Comparison of ENCODE assay signal across 7 cellular contexts in the genomic region with DNA sequence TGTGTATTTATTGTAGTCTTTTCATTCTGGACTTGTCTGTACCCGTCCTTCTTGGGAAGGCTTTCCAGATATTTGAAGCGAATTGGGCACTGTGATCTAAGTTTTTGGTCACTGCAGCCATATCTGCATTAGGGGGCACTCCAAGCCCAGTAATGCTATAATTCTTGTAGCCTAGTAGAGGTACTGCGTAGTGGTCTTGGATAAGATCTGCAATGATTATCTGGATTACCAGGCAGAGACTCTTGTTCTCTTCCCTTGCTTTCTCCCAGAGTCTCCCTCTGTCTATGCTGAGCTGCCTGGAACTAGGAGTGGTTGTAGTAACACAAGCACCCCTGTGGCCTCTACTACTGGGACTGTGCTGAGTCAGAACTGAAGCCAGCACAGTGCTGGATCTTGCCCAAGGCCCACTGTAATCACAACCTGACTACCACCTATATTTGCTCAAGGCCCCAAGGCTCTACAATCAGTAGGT. TPM values are rescaled to one million over a fixed set of nuclear protein-coding genes. Genes with fewer than 3 reads are reported as not detected.
DNase-seq lines count a peak whose midpoint lies in the region; ATAC-seq and TF ChIP-seq lines count a peak whose summit lies in the region.

No MANE protein-coding gene starts in this region.

- H3K4me3 ChIP-seq in IMR-90 (ENCODE audit: insufficient read depth, low read depth, low read length): no peak overlapping the region
- H3K4me3 ChIP-seq in cardiac muscle cell: no peak overlapping the region
- H3K4me3 ChIP-seq in smooth muscle cell: no peak overlapping the region

- dilution Hi-C loops in IMR-90 (cut with HindIII; ENCODE audit: low sequenced_read_pairs, unreplicated experiment): no loop called here

- peak overlapping the region; percentile 52 for H2AK9ac ChIP-seq in IMR-90 (replicated peaks; ENCODE audit: low read depth, low read length, poor library complexity)

- H3K23ac ChIP-seq in IMR-90 (ENCODE audit: low read depth, low read length): 0 out of 2 replicates have a peak overlapping the region, but pooled peaks have one; percentile 24

- H3K27ac Mint-ChIP-seq in activated T-cell treated with anti-CD3 and anti-CD28 coated beads, Interleukin-2, amount 50 U/mL, for 72 hours: no peak overlapping the region

- peaks cover 0 to 2% of the 10 kb centered on the region in 2 donors for H3K9me3 Mint-ChIP-seq in activated T-cell treated with anti-CD3 and anti-CD28 coated beads, Interleukin-2, amount 50 U/mL, for 72 hours

- peak; percentile 38; the same call in 1 of the 2 replicates for TF ChIP-seq CTCF in GM12874 (IDR thresholded peaks at IDR 0.05; ENCODE audit: insufficient read depth, low read depth, low read length)
- peak; percentile 53 for TF ChIP-seq CTCF in IMR-90 (conservative IDR thresholded peaks at IDR 0.05; ENCODE audit: low read depth, low read length)
- TF ChIP-seq CTCF in cardiac muscle cell (IDR thresholded peaks at IDR 0.05; ENCODE audit: low read depth, low read length): peak; percentile 47
- peak; percentile 37 for TF ChIP-seq CTCF in smooth muscle cell (IDR thresholded peaks at IDR 0.05; ENCODE audit: borderline replicate concordance, insufficient read depth, poor library complexity, severe bottlenecking)

- peaks cover 3% of the 10 kb centered on the region; the same call in 1 of the 2 replicates for H3K4me1 ChIP-seq in IMR-90 (ENCODE audit: control insufficient read depth, insufficient read depth, low read length)
- H3K4me1 ChIP-seq in cardiac muscle cell (ENCODE audit: low read depth): no peaks in the 10 kb centered on the region
- H3K4me1 ChIP-seq in smooth muscle cell (ENCODE audit: low read depth): no peaks in the 10 kb centered on the region

- H3K9ac ChIP-seq in IMR-90 (ENCODE audit: low read depth, low read length) (no peak overlapping the region), smooth muscle cell (ENCODE audit: low read depth) (no peak overlapping the region)

- no peak overlapping the region for H3K4me2 ChIP-seq in IMR-90 (ENCODE audit: low read depth, low read length)
- peak overlapping the region; percentile 25 for H3K4me2 ChIP-seq in smooth muscle cell

- no peak overlapping the region for H4K8ac ChIP-seq in IMR-90 (ENCODE audit: low read depth in 2 of 2, low read length in 2 of 2)

- ATAC-seq in IMR-90 (ENCODE audit: low read depth) (peak; percentile 91), GM18498 (IDR thresholded peaks at IDR 0.05; ENCODE audit: unreplicated experiment) (no peak)
- peak; percentile 81 to 87 for ATAC-seq in activated T-cell treated with anti-CD3 and anti-CD28 coated beads, Interleukin-2, amount 50 U/mL, for 72 hours (replicated peaks in 1 of 2)

- WGBS in IMR-90 (ENCODE audit: extremely low coverage in 2 of 2, insufficient read length in 1 of 2), 2 experiments: no CpG with 5 or more reads among the region's 3 CpGs
- 48% methylated on average over 3 of the region's 3 CpGs for WGBS in smooth muscle cell (ENCODE audit: low lambda C conversion rate)

- H3F3A ChIP-seq in smooth muscle cell (ENCODE audit: low read depth): no peaks in the 10 kb centered on the region

- no peak overlapping the region for H2BK5ac ChIP-seq in IMR-90 (ENCODE audit: low read depth, low read length, poor library complexity, severe bottlenecking)

- peak; percentile 63 for TF ChIP-seq RAD21 in IMR-90 (IDR thresholded peaks at IDR 0.05; ENCODE audit: low read length)

- DNase-seq in IMR-90 (peak; percentile 63), cardiac muscle cell (ENCODE audit: low read depth in 1 of 2, low spot score in 1 of 2) (peak in 1 of 2 donors; percentile 59), smooth muscle cell (lab: John Stamatoyannopoulos, UW; ENCODE audit: unreplicated experiment) (no peak), NCI-H2171 treated with DMSO at 0.1 percent for 48 hours (lab: John Stamatoyannopoulos, UW) (no peak)
- peak in 1 of 2 donors; percentile 11 for DNase-seq in activated T-cell treated with anti-CD3 and anti-CD28 coated beads, Interleukin-2, amount 50 U/mL, for 72 hours

- H3K79me1 ChIP-seq in IMR-90 (ENCODE audit: low read depth in 1 of 2, low read length in 2 of 2): no peaks in the 10 kb centered on the region

- H4K20me1 ChIP-seq in IMR-90 (ENCODE audit: insufficient read depth, low read length): no peaks in the 10 kb centered on the region
- H4K20me1 ChIP-seq in smooth muscle cell (ENCODE audit: low read depth): no peaks in the 10 kb centered on the region

- peak overlapping the region; percentile 5; the same call in 1 of the 2 replicates for H4K91ac ChIP-seq in IMR-90 (ENCODE audit: insufficient read depth, low read depth, low read length)

- no peak overlapping the region for H3K27ac ChIP-seq in IMR-90 (ENCODE audit: insufficient read depth, low read length)
- H3K27ac ChIP-seq in cardiac muscle cell: no peak overlapping the region
- no peak overlapping the region for H3K27ac ChIP-seq in smooth muscle cell (ENCODE audit: low read depth)

- H3K36me3 ChIP-seq in IMR-90 (ENCODE audit: control insufficient read depth, insufficient read depth, low read length): no peaks in the 10 kb centered on the region
- no peaks in the 10 kb centered on the region for H3K36me3 ChIP-seq in cardiac muscle cell
- H3K36me3 ChIP-seq in smooth muscle cell (ENCODE audit: low read depth): no peaks in the 10 kb centered on the region

- H3K27me3 Mint-ChIP-seq in activated T-cell treated with anti-CD3 and anti-CD28 coated beads, Interleukin-2, amount 50 U/mL, for 72 hours (ENCODE audit: low read depth): no peaks in the 10 kb centered on the region

- H3K9me3 ChIP-seq in IMR-90 (ENCODE audit: control insufficient read depth, insufficient read depth, low read length) (no peaks in the 10 kb centered on the region), cardiac muscle cell (ENCODE audit: low read depth) (no peaks in the 10 kb centered on the region), smooth muscle cell (replicated peaks; ENCODE audit: low read depth) (no peaks in the 10 kb centered on the region)

- peak overlapping the region; percentile 72 for H2BK20ac ChIP-seq in IMR-90 (ENCODE audit: low read depth, low read length)

- H3K4me1 Mint-ChIP-seq in activated T-cell treated with anti-CD3 and anti-CD28 coated beads, Interleukin-2, amount 50 U/mL, for 72 hours (ENCODE audit: low read depth): peaks cover 10% of the 10 kb centered on the region

- intact Hi-C loops in IMR-90 (cut with micrococcal nuclease): loop anchor here (1.0 kb wide), 2 partner anchors 591 to 679 kb away; no protein-coding TSS in a partner anchor

- BruUV-seq in IMR-90 (replicated peaks; lab: Mats Ljungman, UMichigan): no TSS peak

- H2AFZ ChIP-seq in IMR-90 (replicated peaks; ENCODE audit: low read length, poor library complexity) (peak overlapping the region; percentile 34), smooth muscle cell (ENCODE audit: low read depth) (no peak overlapping the region)

- H3K27me3 ChIP-seq in IMR-90 (ENCODE audit: control insufficient read depth, insufficient read depth, low read length): no peaks in the 10 kb centered on the region
- H3K27me3 ChIP-seq in cardiac muscle cell: no peaks in the 10 kb centered on the region
- no peaks in the 10 kb centered on the region for H3K27me3 ChIP-seq in smooth muscle cell (ENCODE audit: low read depth)

- H3K14ac ChIP-seq in IMR-90 (replicated peaks; ENCODE audit: low read depth, low read length): peak overlapping the region; percentile 73

- no peak overlapping the region for H4K5ac ChIP-seq in IMR-90 (ENCODE audit: low read depth, low read length)

- CTCF ChIA-PET in IMR-90 (lab: Yijun Ruan, JAX): interaction anchor here (0.6 to 1.0 kb wide), 2 partner anchors 260 to 672 kb away, joined by 3 read pairs; no protein-coding TSS in a partner anchor

- in situ Hi-C loops in IMR-90 (cut with MboI; ENCODE audit: low sequenced_read_pairs): loop anchor here (25.0 kb wide), 1 partner anchor 1345 kb away; no protein-coding TSS in a partner anchor

- H3K79me2 ChIP-seq in smooth muscle cell (ENCODE audit: low read depth): no peaks in the 10 kb centered on the region

- no peak overlapping the region for H3K4me3 Mint-ChIP-seq in activated T-cell treated with anti-CD3 and anti-CD28 coated beads, Interleukin-2, amount 50 U/mL, for 72 hours

- H3K9me1 ChIP-seq in IMR-90 (ENCODE audit: insufficient read depth, low read length): peaks cover 5% of the 10 kb centered on the region; the same call in 1 of the 2 replicates

- peak overlapping the region; percentile 74; the same call in 1 of the 2 replicates for H2AK5ac ChIP-seq in IMR-90 (ENCODE audit: low read depth, low read length)

- peak overlapping the region; percentile 66 for H2BK120ac ChIP-seq in IMR-90 (ENCODE audit: low read depth, low read length)

- peak overlapping the region; percentile 55 for H3K4ac ChIP-seq in IMR-90 (ENCODE audit: low read depth, low read length)

- POLR2A ChIA-PET in IMR-90 (lab: Charles Lee; ENCODE audit: unreplicated experiment): no interaction called here

- TF ChIP-seq POLR2A in IMR-90 (IDR thresholded peaks at IDR 0.05; ENCODE audit: low read depth, low read length): no peak

- no peak overlapping the region for H3K18ac ChIP-seq in IMR-90 (ENCODE audit: low read depth, low read length)

- no peak overlapping the region for H3K56ac ChIP-seq in IMR-90 (ENCODE audit: extremely low read depth, insufficient read depth, low read length)

- peak overlapping the region; percentile 20; the same call in 1 of the 3 replicates for H2BK15ac ChIP-seq in IMR-90 (ENCODE audit: low read depth, low read length)

- no peaks in the 10 kb centered on the region for H3K36me3 Mint-ChIP-seq in activated T-cell treated with anti-CD3 and anti-CD28 coated beads, Interleukin-2, amount 50 U/mL, for 72 hours (ENCODE audit: insufficient read depth in 2 of 2)

TF ChIP-seq in IMR-90, 13 proteins besides CTCF, POLR2A, EP300 and RAD21 (continues in another document):
- TF ChIP-seq CEBPB (IDR thresholded peaks at IDR 0.05; ENCODE audit: low read depth, low read length) (0 out of 2 replicates have a peak, but pooled peaks have one; percentile 7), MAFK (IDR thresholded peaks at IDR 0.05; ENCODE audit: low read depth, low read length) (peak; percentile 40; the same call in 1 of the 2 replicates), BHLHE40 (IDR thresholded peaks at IDR 0.05; ENCODE audit: low read depth, low read length) (no peak)

RNA-seq across cellular contexts. Expression of a gene that starts 30.0 kb away (rescaled TPM):
- total RNA-seq in IMR-90 (2012; rRNA removed) (881 and 1,389 TPM in 2 replicates), cardiac muscle cell (169 and 201 TPM in 2 replicates), smooth muscle cell (1,081 and 1,127 TPM in 2 replicates)
- polyA plus RNA-seq in IMR-90 (2012; rRNA removed) (213 and 313 TPM in 2 replicates), cardiac muscle cell (78.3 and 101 TPM in 2 replicates), smooth muscle cell (201 and 262 TPM in 2 replicates)
- polyA plus RNA-seq in IMR-90 (2012; cell fraction: cytosol; rRNA removed): 33.9 and 129 TPM in 2 replicates
- 118 and 947 TPM in 2 replicates for polyA plus RNA-seq in IMR-90 (2012; cell fraction: nucleus; rRNA removed; ENCODE audit: low replicate concordance)
- total RNA-seq in activated T-cell treated with anti-CD3 and anti-CD28 coated beads, Interleukin-2, amount 50 U/mL, for 72 hours: 100 to 1,000 TPM; 481 to 496 TPM
